In genomic region chr20:46564241-46564957, GRCh38 we compare ENCODE assay signal across 27 cellular contexts. TPM values are rescaled to one million over a fixed set of nuclear protein-coding genes. Genes with fewer than 3 reads are reported as not detected.
DNase-seq lines count a peak whose midpoint lies in the region; ATAC-seq and TF ChIP-seq lines count a peak whose summit lies in the region.
"Had no signal": no experiment of that assay in that cellular context is flagged by ENCODE, and none has a peak within 500 bp of the region (broad histone marks: within the 10 kb centered on the region; RNA-seq: fewer than 3 reads in every experiment).

No MANE protein-coding gene starts in this region.

- no peak for TF ChIP-seq POLR2A in sigmoid colon (IDR thresholded peaks at IDR 0.05)

- intact Hi-C loops in PC-3 (cut with micrococcal nuclease) (no loop called here), sigmoid colon (cut with DNase I) (loop anchor here (5.0 kb wide), 1 partner anchor 118 kb away; no protein-coding TSS in a partner anchor)

- DNase-seq in PC-3 (peak; percentile 84), sigmoid colon (peak; percentile 18), NCI-H2029 (lab: John Stamatoyannopoulos, UW) (no peak), UCSD-AML1 (lab: John Stamatoyannopoulos, UW; ENCODE audit: unreplicated experiment) (no peak), H4 (ENCODE audit: low spot score) (no peak)
- DNase-seq: Caco-2; CD8-positive, alpha-beta T cell; DMS79; EL; GDM1; NCI-H1105 treated with DMSO at 0.1 percent for 48 hours; NCI-H146; NCI-H1930; NCI-H446 treated with DMSO at 0.1 percent for 48 hours; NCI-H526; NCI-H82; NK-92 treated with Interleukin-12 subunit alpha and Interleukin-12 subunit beta, amount 100 ng/mL, for 24 hours; RPMI8226; SHP77 had no signal

- 49 to 70% methylated on average over 7 of the region's 7 CpGs for WGBS in sigmoid colon, 2 donors

- H3K9me3 ChIP-seq in PC-3 (ENCODE audit: low read length) (no peaks in the 10 kb centered on the region), sigmoid colon (no peaks in the 10 kb centered on the region)
- H3K9me3 ChIP-seq: Caco-2 had no signal

- POLR2A ChIA-PET in PC-3 (lab: Charles Lee; ENCODE audit: unreplicated experiment), result no interaction called here

- no peaks in the 10 kb centered on the region for H3F3A ChIP-seq in PC-3 (ENCODE audit: low read length, unreplicated experiment)

- H3K4me3 ChIP-seq in PC-3 (ENCODE audit: low read length) (peak overlapping the region; percentile 10; the same call in 1 of the 2 replicates), sigmoid colon (no peak overlapping the region)
- H3K4me3 ChIP-seq: K562 had no signal

- no peaks in the 10 kb centered on the region for H3K27me3 ChIP-seq in PC-3 (ENCODE audit: low read length)
- no peaks in the 10 kb centered on the region for H3K27me3 ChIP-seq in sigmoid colon

- no peak for ATAC-seq in PC-3
- ATAC-seq in GM19395 (IDR thresholded peaks at IDR 0.05; ENCODE audit: unreplicated experiment), result no peak
- ATAC-seq: CD8-positive, alpha-beta T cell; K562 had no signal

- no TSS peak for BruUV-seq in PC-3 (replicated peaks; lab: Mats Ljungman, UMichigan)

- no peak for TF ChIP-seq EP300 in sigmoid colon (IDR thresholded peaks at IDR 0.05)

- no peaks in the 10 kb centered on the region for H3K9me2 ChIP-seq in PC-3 (replicated peaks; ENCODE audit: low read length)

- H4K20me1 ChIP-seq in PC-3 (ENCODE audit: low read length), result no peaks in the 10 kb centered on the region

- CTCF ChIA-PET in PC-3 (lab: Charles Lee), result no interaction called here

- no peak overlapping the region for H3K9ac ChIP-seq in PC-3 (ENCODE audit: low read length)

- H3K27ac ChIP-seq in PC-3 (ENCODE audit: low read length) (peak overlapping the region; percentile 61), cingulate gyrus (ENCODE audit: low read depth, low read length) (peak overlapping the region; percentile 96), sigmoid colon (no peak overlapping the region)

- H3K36me3 ChIP-seq in PC-3 (ENCODE audit: low read depth, low read length) (no peaks in the 10 kb centered on the region), sigmoid colon (no peaks in the 10 kb centered on the region)

- H3K4me2 ChIP-seq in PC-3 (ENCODE audit: low read length), result peak overlapping the region; percentile 45

- H3K4me1 ChIP-seq in PC-3 (ENCODE audit: insufficient read depth, low read length) (peaks cover 26% of the 10 kb centered on the region), sigmoid colon (peaks cover 0 to 20% (median 16%) of the 10 kb centered on the region in 4 donors)
- H3K4me1 ChIP-seq: Caco-2 had no signal

- H2AFZ ChIP-seq in PC-3 (ENCODE audit: low read length), result no peak overlapping the region

- no peak for TF ChIP-seq CTCF in PC-3 (conservative IDR thresholded peaks at IDR 0.05; ENCODE audit: low read depth, low read length)
- TF ChIP-seq CTCF in sigmoid colon (IDR thresholded peaks at IDR 0.05), result no peak

- no peaks in the 10 kb centered on the region for H3K79me2 ChIP-seq in PC-3 (ENCODE audit: low read length)

RNA-seq across cellular contexts. Expression of gene OCSTAMP, which starts 13.9 kb away (rescaled TPM):
- not detected in 2 replicates for total RNA-seq in PC-3 (2014; rRNA removed)
- not detected for total RNA-seq in sigmoid colon
- not detected for polyA plus RNA-seq in sigmoid colon
- total RNA-seq in H4 (2014; rRNA removed; shearing (Covaris generic)), result not detected in 2 replicates
- total RNA-seq: A673; Caco-2; CD8-positive, alpha-beta T cell; HT-29; K562; LHCN-M2; MCF 10A; SK-MEL-5 had no signal
- polyA plus RNA-seq: K562 had no signal

RNA-seq across cellular contexts. Expression of gene ZNF334, which starts 51.0 kb away (rescaled TPM):
- total RNA-seq in PC-3 (2014; rRNA removed) (0.52 and 0.58 TPM in 2 replicates), sigmoid colon (1 to 10 TPM; 2.6 to 6.6 (median 4.4) TPM)
- 1 to 10 TPM in 1 of 3 donors, under 1 TPM in 2; 0.46 to 2.4 (median 0.60) TPM for polyA plus RNA-seq in sigmoid colon
- 0.14 TPM in 1 of 2 replicates, not detected in the other for total RNA-seq in H4 (2014; rRNA removed; shearing (Covaris generic))
- total RNA-seq: Caco-2, MCF 10A, SK-MEL-5 had no signal

Comparison
In these comparisons a context has a peak if more than half of its experiments do, and no peak if none do; other contexts are left out.
1. DNase-seq: peak in PC-3 (single experiment) and sigmoid colon (single experiment); none in NCI-H2029 (single experiment), UCSD-AML1 (single experiment) and H4 (single experiment).
2. H3K27ac ChIP-seq: peak in PC-3 (single experiment) and cingulate gyrus (single experiment); none in sigmoid colon (0 of 4).